In the genomic region with DNA sequence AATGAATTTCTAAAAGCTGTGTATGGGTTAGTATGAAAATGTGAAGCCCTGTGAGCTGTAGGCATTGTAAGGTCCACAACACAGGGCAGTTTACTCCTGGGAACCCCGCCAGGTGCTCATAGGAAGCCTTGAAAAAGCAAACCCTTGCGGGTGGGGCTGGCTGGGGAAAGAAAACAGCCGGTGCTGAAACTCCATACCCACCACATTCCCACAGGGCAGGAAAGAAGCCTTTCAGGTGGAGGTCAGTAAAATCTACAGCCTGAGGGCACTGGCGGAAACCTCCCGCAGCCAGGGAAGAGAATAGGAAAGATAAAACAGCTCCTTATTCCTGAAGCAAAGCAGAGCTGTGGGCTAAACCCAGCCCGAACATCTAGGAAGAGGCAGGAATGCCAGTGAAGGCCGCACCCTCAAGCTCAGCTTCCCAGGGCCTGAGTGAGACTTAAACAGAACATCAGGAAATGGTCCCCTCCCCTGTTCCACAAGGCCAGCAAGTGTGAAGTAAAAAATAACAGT, we compare ENCODE assay signal across 10 cellular contexts. TPM values are rescaled to one million over a fixed set of nuclear protein-coding genes. Genes with fewer than 3 reads are reported as not detected.
A peak's percentile ranks its signal among the peaks of the same experiment; 100 is the strongest.
DNase-seq lines count a peak whose midpoint lies in the region; ATAC-seq and TF ChIP-seq lines count a peak whose summit lies in the region.
"Had no signal": no experiment of that assay in that cellular context is flagged by ENCODE, and none has a peak within 500 bp of the region (broad histone marks: within the 10 kb centered on the region; RNA-seq: fewer than 3 reads in every experiment).

No MANE protein-coding gene starts in this region.

- intact Hi-C loops in body of pancreas (cut with DNase I), result no loop called here
- intact Hi-C loops in transverse colon (cut with DNase I; ENCODE audit: low total_unique reads), result no loop called here

- POLR2A ChIA-PET in activated CD4-positive, alpha-beta T cell treated with anti-CD3 and anti-CD28 coated beads, Interleukin-2, amount 10 ng/mL, durations not matched to agents 7 days and 5 days (lab: Charles Lee), result no interaction called here

- peak; percentile 92 for ATAC-seq in body of pancreas

- H3K4me3 Mint-ChIP-seq in activated CD4-positive, alpha-beta T cell treated with anti-CD3 and anti-CD28 coated beads, Interleukin-2, amount 10 ng/mL, durations not matched to agents 7 days and 5 days, result no peak overlapping the region

- TF ChIP-seq POLR2A in body of pancreas (IDR thresholded peaks at IDR 0.05), result peak in 2 of 3 donors; percentile 26 to 38
- no peak for TF ChIP-seq POLR2A in transverse colon (IDR thresholded peaks at IDR 0.05)

- TF ChIP-seq CTCF in body of pancreas (IDR thresholded peaks at IDR 0.05) (no peak), transverse colon (IDR thresholded peaks at IDR 0.05) (no peak)

- TF ChIP-seq EP300 in transverse colon (IDR thresholded peaks at IDR 0.05; ENCODE audit: low read depth), result no peak

- H3K27ac Mint-ChIP-seq in activated CD4-positive, alpha-beta T cell treated with anti-CD3 and anti-CD28 coated beads, Interleukin-2, amount 10 ng/mL, durations not matched to agents 7 days and 5 days, result peak overlapping the region; percentile 61

- no peak overlapping the region for H3K4me3 ChIP-seq in body of pancreas
- no peak overlapping the region for H3K4me3 ChIP-seq in transverse colon
- H3K4me3 ChIP-seq: BLaER1 treated with 17β-estradiol and CSF1 and Interleukin-3, amounts not matched to agents 10 nM and 100 nM had no signal

- H3K4me1 Mint-ChIP-seq in activated CD4-positive, alpha-beta T cell treated with anti-CD3 and anti-CD28 coated beads, Interleukin-2, amount 10 ng/mL, durations not matched to agents 7 days and 5 days, result peaks cover 19% of the 10 kb centered on the region

- H3K9me3 Mint-ChIP-seq in activated CD4-positive, alpha-beta T cell treated with anti-CD3 and anti-CD28 coated beads, Interleukin-2, amount 10 ng/mL, durations not matched to agents 7 days and 5 days, result peaks cover 5% of the 10 kb centered on the region

- H3K36me3 ChIP-seq in body of pancreas (replicated peaks in 1 of 2; ENCODE audit: insufficient read depth in 1 of 2, low read depth in 2 of 2) (no peaks in the 10 kb centered on the region), transverse colon (no peaks in the 10 kb centered on the region)
- H3K36me3 ChIP-seq: BLaER1 treated with 17β-estradiol and CSF1 and Interleukin-3, amounts not matched to agents 10 nM and 100 nM had no signal

- DNase-seq in activated CD4-positive, alpha-beta T cell treated with anti-CD3 and anti-CD28 coated beads, Interleukin-2, amount 10 ng/mL, durations not matched to agents 7 days and 5 days, result no peak
- no peak for DNase-seq in activated CD4-positive, alpha-beta T cell treated with anti-CD3 and anti-CD28 coated beads for 1 hour
- DNase-seq in body of pancreas, result peak; percentile 95 to 98 (median 96)
- DNase-seq in lung microvascular endothelial cell (ENCODE audit: low read depth in 2 of 2), result peak; percentile 46 to 71
- DNase-seq in transverse colon, result peak; percentile 78
- no peak for DNase-seq in glomerular visceral epithelial cell (ENCODE audit: extremely low spot score)
- DNase-seq in C1 segment of cervical spinal cord (lab: John Stamatoyannopoulos, UW), result no peak
- no peak for DNase-seq in SKM-1 treated with dmso at 0.1 percent for 144 hours (lab: John Stamatoyannopoulos, UW; ENCODE audit: unreplicated experiment)
- DNase-seq: anterior cingulate cortex had no signal

- in situ Hi-C loops in transverse colon (cut with MboI; ENCODE audit: low pct_ligation_motif_present in 1 of 4, low pct_unique_long_range_greater_than_20kb in 1 of 4, low sequenced_read_pairs in 3 of 4), result no loop called here

- H3K27ac ChIP-seq in body of pancreas (peak overlapping the region; percentile 77 to 87 (median 82)), transverse colon (peak overlapping the region; percentile 58 to 76 (median 72))

- CTCF ChIA-PET in activated CD4-positive, alpha-beta T cell treated with anti-CD3 and anti-CD28 coated beads, Interleukin-2, amount 10 ng/mL, durations not matched to agents 7 days and 5 days (lab: Charles Lee), result interaction anchor here (0.7 to 1.5 kb wide), 8 partner anchors 8 to 561 kb away, joined by 3 to 7 read pairs (median 4); no protein-coding TSS in a partner anchor

- H3K27me3 ChIP-seq in body of pancreas, result no peaks in the 10 kb centered on the region
- H3K27me3 ChIP-seq in transverse colon, result peaks cover 6% of the 10 kb centered on the region
- H3K27me3 ChIP-seq: BLaER1 treated with 17β-estradiol and CSF1 and Interleukin-3, amounts not matched to agents 10 nM and 100 nM had no signal

- no peaks in the 10 kb centered on the region for H3K9me3 ChIP-seq in body of pancreas
- H3K9me3 ChIP-seq in transverse colon, result no peaks in the 10 kb centered on the region
- H3K9me3 ChIP-seq: BLaER1 treated with 17β-estradiol and CSF1 and Interleukin-3, amounts not matched to agents 10 nM and 100 nM had no signal

- H3K27me3 Mint-ChIP-seq in activated CD4-positive, alpha-beta T cell treated with anti-CD3 and anti-CD28 coated beads, Interleukin-2, amount 10 ng/mL, durations not matched to agents 7 days and 5 days, result peaks cover 14% of the 10 kb centered on the region

- H3K36me3 Mint-ChIP-seq in activated CD4-positive, alpha-beta T cell treated with anti-CD3 and anti-CD28 coated beads, Interleukin-2, amount 10 ng/mL, durations not matched to agents 7 days and 5 days (ENCODE audit: low read depth), result peaks cover 5% of the 10 kb centered on the region

- WGBS in body of pancreas, 2 donors, result 21 to 28% methylated on average over 7 of the region's 7 CpGs
- WGBS in transverse colon (ENCODE audit: low coverage in 1 of 2), 2 donors, result 49 to 55% methylated on average over 4 to 7 of the region's 7 CpGs

- H3K4me1 ChIP-seq in body of pancreas (peaks cover 75% of the 10 kb centered on the region), transverse colon (peaks cover 10 to 33% (median 22%) of the 10 kb centered on the region in 4 donors)

RNA-seq across cellular contexts. Expression of a gene that starts 34.7 kb away (rescaled TPM):
- 1 to 10 TPM in 1 of 2 experiments, under 1 TPM in 1; 0.97 to 1.5 TPM for total RNA-seq in activated CD4-positive, alpha-beta T cell treated with anti-CD3 and anti-CD28 coated beads, Interleukin-2, amount 10 ng/mL, durations not matched to agents 7 days and 5 days
- total RNA-seq in body of pancreas (100 to 1,000 TPM in 1 of 2 donors, 10 to 100 TPM in 1; 36.9 to 106 TPM), lung microvascular endothelial cell (75.0 and 152 TPM in 2 replicates), transverse colon (10 to 100 TPM; 11.7 to 25.8 (median 16.1) TPM)

Comparison
In these comparisons a context has a peak if more than half of its experiments do, and no peak if none do; other contexts are left out.
1. DNase-seq: peak in body of pancreas (4 of 4), lung microvascular endothelial cell (2 of 2) and transverse colon (single experiment); none in activated CD4-positive, alpha-beta T cell treated with anti-CD3 and anti-CD28 coated beads, Interleukin-2, amount 10 ng/mL, durations not matched to agents 7 days and 5 days (single experiment), activated CD4-positive, alpha-beta T cell treated with anti-CD3 and anti-CD28 coated beads for 1 hour (single experiment), glomerular visceral epithelial cell (single experiment), C1 segment of cervical spinal cord (0 of 14) and SKM-1 treated with dmso at 0.1 percent for 144 hours (single experiment).
2. RNA of a gene that starts 34.7 kb away (total RNA-seq): 36.9 to 106 TPM in body of pancreas, 75.0 to 152 TPM in lung microvascular endothelial cell and 11.7 to 25.8 TPM in transverse colon; 0.97 to 1.5 TPM in activated CD4-positive, alpha-beta T cell treated with anti-CD3 and anti-CD28 coated beads, Interleukin-2, amount 10 ng/mL, durations not matched to agents 7 days and 5 days; every median in the first group is over 4 times any median in the second.